ENCODE assay signal across 8 cellular contexts in the genomic region with DNA sequence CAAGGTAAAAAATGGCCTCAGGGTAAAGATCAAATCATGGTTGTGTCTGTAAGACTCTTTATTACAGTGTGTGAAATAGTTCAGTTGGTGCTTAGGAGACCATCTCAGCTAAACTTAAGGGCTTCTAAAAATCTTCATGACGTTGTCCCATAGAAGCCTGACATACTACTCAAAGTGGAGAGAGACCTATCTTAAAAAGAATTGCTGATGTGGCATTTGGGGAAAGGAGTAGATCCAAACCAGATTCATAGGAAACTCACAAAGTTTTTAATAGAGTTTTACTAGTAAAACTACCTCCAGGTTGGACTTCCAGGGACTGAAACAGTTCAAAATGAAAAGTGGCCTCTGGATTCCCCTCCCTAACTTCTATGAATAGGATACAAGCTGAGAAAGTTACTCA.
"Had no signal": no experiment of that assay in that cellular context is flagged by ENCODE, and none has a peak within 500 bp of the region (broad histone marks: within the 10 kb centered on the region; RNA-seq: fewer than 3 reads in every experiment).

No MANE protein-coding gene starts in this region.

- H3K4me3 ChIP-seq: GM23338 had no signal

- H2AFZ ChIP-seq: GM23338 had no signal

- H3K27me3 Mint-ChIP-seq: IgD-negative memory B cell had no signal

- H3K4me1 Mint-ChIP-seq: GM23338, H9, IgD-negative memory B cell had no signal

- ATAC-seq: GM23338 had no signal

- H3K4me2 ChIP-seq: GM23338 had no signal

- FAIRE-seq: H1, H54 had no signal

- H3K27ac Mint-ChIP-seq: GM23338, H9, IgD-negative memory B cell had no signal

- DNase-seq: H9, HCEC 1CT, KG1 had no signal

- H3K4me3 Mint-ChIP-seq: GM23338, H9 had no signal

- H3K27ac ChIP-seq: HL-60 had no signal
